24 cellular contexts compared by ENCODE assay signal in genomic region chr2:47900857-47901256, GRCh38.
"Had no signal": no experiment of that assay in that cellular context is flagged by ENCODE, and none has a peak within 500 bp of the region (broad histone marks: within the 10 kb centered on the region; RNA-seq: fewer than 3 reads in every experiment).

No MANE protein-coding gene starts in this region.

- DNase-seq: naive thymus-derived CD4-positive, alpha-beta T cell; natural killer cell; occipital lobe; posterior cingulate gyrus; psoas muscle; right cardiac atrium; right lobe of liver; sigmoid colon; stimulated activated CD4-positive, alpha-beta T cell treated with anti-CD3 and anti-CD28 coated beads, Interleukin-15, amount 100 ng/mL, for 24 hours; stimulated activated CD4-positive, alpha-beta T cell treated with anti-CD3 and anti-CD28 coated beads, Interleukin-2, amount 100 ng/mL, for 24 hours; stimulated activated CD4-positive, alpha-beta T cell treated with anti-CD3 and anti-CD28 coated beads, Interleukin-2, amount 100 ng/mL, for 48 hours; stimulated activated CD4-positive, alpha-beta T cell treated with anti-CD3 and anti-CD28 coated beads, Interleukin-4, amount 100 ng/mL, for 24 hours; stimulated activated naive B cell treated with anti-CD40 and anti-IgM and Interleukin-4, amounts not matched to agents 10 μg/mL and 1 μg/mL and 100 μg/mL, for 72 hours; stimulated activated naive CD4-positive, alpha-beta T cell treated with Interleukin-2 at 50 U/mL for 16 hours; stomach; thyroid gland; trophoblast cell; upper lobe of left lung had no signal

- H3K4me2 ChIP-seq: neural progenitor cell had no signal

- H3K9me3 ChIP-seq: psoas muscle, right lobe of liver, sigmoid colon, stomach, thoracic aorta, thyroid gland, tibial nerve, upper lobe of left lung, vagina had no signal

- H3K36me3 ChIP-seq: neural progenitor cell, right lobe of liver, sigmoid colon, stomach, thoracic aorta, thyroid gland, tibial nerve, upper lobe of left lung, vagina had no signal

- H3K9ac ChIP-seq: neural progenitor cell, parathyroid adenoma had no signal

- H3K27ac ChIP-seq: neural progenitor cell, parathyroid adenoma, right lobe of liver, vagina had no signal

- H2AFZ ChIP-seq: neural progenitor cell, parathyroid adenoma had no signal

- ATAC-seq: naive thymus-derived CD4-positive, alpha-beta T cell; natural killer cell; psoas muscle; right lobe of liver; stimulated activated effector memory CD8-positive, alpha-beta T cell treated with anti-CD3 and anti-CD28 coated beads, Interleukin-12 subunit alpha, Interleukin-12 subunit beta, amount 100 ng/mL, for 72 hours; stimulated activated naive B cell treated with anti-CD40 and anti-IgM and Interleukin-4, amounts not matched to agents 10 μg/mL and 1 μg/mL and 100 μg/mL, for 72 hours had no signal

- H3K4me3 ChIP-seq: neural progenitor cell, psoas muscle, right lobe of liver, sigmoid colon, stomach, thoracic aorta, thyroid gland, tibial nerve, upper lobe of left lung, vagina had no signal

- H3K27me3 ChIP-seq: neural progenitor cell, right lobe of liver, sigmoid colon, stomach, thyroid gland, tibial nerve, upper lobe of left lung, vagina had no signal
